In the genomic region with DNA sequence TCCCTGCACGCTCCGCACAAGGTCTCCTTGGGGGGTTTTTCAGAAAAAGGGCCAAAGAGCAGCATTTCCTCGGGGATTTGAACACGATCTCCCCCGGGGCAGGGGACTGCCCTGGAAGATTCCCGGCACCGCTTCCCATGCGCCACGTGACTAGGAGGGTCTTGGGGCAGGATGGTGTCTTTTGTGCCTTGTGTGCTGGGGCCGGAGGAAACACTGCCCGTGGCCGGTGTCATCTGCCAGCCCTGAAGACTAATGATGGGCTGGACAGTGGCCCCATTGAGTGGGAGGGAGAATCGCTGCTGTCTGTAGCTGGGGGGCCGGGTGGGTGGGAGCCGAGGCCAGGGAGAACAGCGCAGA, we compare ENCODE assay signal across 10 cellular contexts.
DNase-seq lines count a peak whose midpoint lies in the region; ATAC-seq and TF ChIP-seq lines count a peak whose summit lies in the region.
"Had no signal": no experiment of that assay in that cellular context is flagged by ENCODE, and none has a peak within 500 bp of the region (broad histone marks: within the 10 kb centered on the region; RNA-seq: fewer than 3 reads in every experiment).

No MANE protein-coding gene starts in this region.

- H3K9ac ChIP-seq in NT2/D1 (ENCODE audit: insufficient read length, low read depth), result peak overlapping the region; percentile 14

- peaks cover 44% of the 10 kb centered on the region for H3K4me1 Mint-ChIP-seq in Caco-2 (ENCODE audit: low read depth, unreplicated experiment)
- H3K4me1 Mint-ChIP-seq in central memory CD8-positive, alpha-beta T cell, result peaks cover 82% of the 10 kb centered on the region

- peaks cover 70% of the 10 kb centered on the region for H3K36me3 Mint-ChIP-seq in Caco-2 (ENCODE audit: insufficient read depth, unreplicated experiment)
- peaks cover 42% of the 10 kb centered on the region for H3K36me3 Mint-ChIP-seq in central memory CD8-positive, alpha-beta T cell (ENCODE audit: insufficient read depth)

- H3K4me3 Mint-ChIP-seq in Caco-2 (ENCODE audit: unreplicated experiment), result no peak overlapping the region
- H3K4me3 Mint-ChIP-seq in central memory CD8-positive, alpha-beta T cell, result peak overlapping the region; percentile 93

- ATAC-seq in central memory CD8-positive, alpha-beta T cell (replicated peaks; ENCODE audit: extremely low read depth, poor library complexity, severe bottlenecking), result no peak
- ATAC-seq in HG02973 (IDR thresholded peaks at IDR 0.05; ENCODE audit: unreplicated experiment) (no peak), HG03521 (IDR thresholded peaks at IDR 0.05; ENCODE audit: unreplicated experiment) (no peak), GM18867 (IDR thresholded peaks at IDR 0.05; ENCODE audit: unreplicated experiment) (no peak)

- H3K9me3 Mint-ChIP-seq in Caco-2 (ENCODE audit: unreplicated experiment), result no peaks in the 10 kb centered on the region
- no peaks in the 10 kb centered on the region for H3K9me3 Mint-ChIP-seq in central memory CD8-positive, alpha-beta T cell

- H3K4me1 ChIP-seq in Caco-2, result peaks cover 45% of the 10 kb centered on the region
- H3K4me1 ChIP-seq in NT2/D1 (ENCODE audit: insufficient read depth, insufficient read length), result peaks cover 38% of the 10 kb centered on the region
- peaks cover 94 to 97% of the 10 kb centered on the region in 2 experiments for H3K4me1 ChIP-seq in neutrophil (ENCODE audit: control insufficient read depth in 1 of 2, insufficient read depth in 1 of 2, low read depth in 1 of 2, low read length in 1 of 2)

- TF ChIP-seq CTCF in Caco-2 (IDR thresholded peaks at IDR 0.05; ENCODE audit: insufficient read depth in 1 of 2, low read depth in 1 of 2, low read length in 1 of 2, severe bottlenecking in 1 of 2, unreplicated experiment in 1 of 2) (no peak), neutrophil (IDR thresholded peaks at IDR 0.05) (no peak)

- no peaks in the 10 kb centered on the region for H3K36me3 ChIP-seq in Caco-2 (ENCODE audit: control insufficient read depth, insufficient read depth, low read length)
- peaks cover 58% of the 10 kb centered on the region for H3K36me3 ChIP-seq in NT2/D1 (ENCODE audit: insufficient read depth, insufficient read length, low read length)
- H3K36me3 ChIP-seq in neutrophil, result no peaks in the 10 kb centered on the region

- intact Hi-C loops in Caco-2 (cut with micrococcal nuclease; ENCODE audit: unreplicated experiment), result no loop called here

- CTCF ChIA-PET in Caco-2 (lab: Charles Lee), result no interaction called here

- peak overlapping the region; percentile 73 for H3K27ac Mint-ChIP-seq in Caco-2 (ENCODE audit: unreplicated experiment)
- H3K27ac Mint-ChIP-seq in central memory CD8-positive, alpha-beta T cell (ENCODE audit: low read depth), result peak overlapping the region; percentile 96

- peak overlapping the region; percentile 100 for H3K27ac ChIP-seq in neutrophil

- no TSS peak for BruUV-seq in Caco-2 (replicated peaks; lab: Mats Ljungman, UMichigan)

- POLR2A ChIA-PET in Caco-2 (lab: Charles Lee), result no interaction called here

- DNase-seq in Caco-2, result no peak
- DNase-seq in NT2/D1 (ENCODE audit: low read depth, low spot score), result no peak
- no peak for DNase-seq in central memory CD8-positive, alpha-beta T cell (ENCODE audit: low spot score in 2 of 2)
- DNase-seq in D341Med (ENCODE audit: low spot score), result no peak
- DNase-seq: DMS 273 treated with DMSO at 0.1 percent for 48 hours, NCI-H1436 treated with DMSO at 0.1 percent for 48 hours had no signal

- no peaks in the 10 kb centered on the region for H3K27me3 ChIP-seq in Caco-2 (replicated peaks; ENCODE audit: control insufficient read depth, insufficient read depth, low read length)
- no peaks in the 10 kb centered on the region for H3K27me3 ChIP-seq in NT2/D1 (ENCODE audit: insufficient read depth, insufficient read length)
- H3K27me3 ChIP-seq in neutrophil, result no peaks in the 10 kb centered on the region

- H3K9me3 ChIP-seq in Caco-2 (no peaks in the 10 kb centered on the region), NT2/D1 (ENCODE audit: insufficient read depth, low read length) (no peaks in the 10 kb centered on the region), neutrophil (no peaks in the 10 kb centered on the region)

- no peaks in the 10 kb centered on the region for H3K27me3 Mint-ChIP-seq in Caco-2 (ENCODE audit: insufficient read depth, unreplicated experiment)
- H3K27me3 Mint-ChIP-seq in central memory CD8-positive, alpha-beta T cell, result no peaks in the 10 kb centered on the region

- H3K4me3 ChIP-seq in Caco-2 (ENCODE audit: low read depth, low read length), result no peak overlapping the region
- no peak overlapping the region for H3K4me3 ChIP-seq in NT2/D1 (ENCODE audit: insufficient read length, low read depth)
- no peak overlapping the region for H3K4me3 ChIP-seq in neutrophil (ENCODE audit: low read depth in 1 of 2, low read length in 1 of 2)
